In the genomic region with DNA sequence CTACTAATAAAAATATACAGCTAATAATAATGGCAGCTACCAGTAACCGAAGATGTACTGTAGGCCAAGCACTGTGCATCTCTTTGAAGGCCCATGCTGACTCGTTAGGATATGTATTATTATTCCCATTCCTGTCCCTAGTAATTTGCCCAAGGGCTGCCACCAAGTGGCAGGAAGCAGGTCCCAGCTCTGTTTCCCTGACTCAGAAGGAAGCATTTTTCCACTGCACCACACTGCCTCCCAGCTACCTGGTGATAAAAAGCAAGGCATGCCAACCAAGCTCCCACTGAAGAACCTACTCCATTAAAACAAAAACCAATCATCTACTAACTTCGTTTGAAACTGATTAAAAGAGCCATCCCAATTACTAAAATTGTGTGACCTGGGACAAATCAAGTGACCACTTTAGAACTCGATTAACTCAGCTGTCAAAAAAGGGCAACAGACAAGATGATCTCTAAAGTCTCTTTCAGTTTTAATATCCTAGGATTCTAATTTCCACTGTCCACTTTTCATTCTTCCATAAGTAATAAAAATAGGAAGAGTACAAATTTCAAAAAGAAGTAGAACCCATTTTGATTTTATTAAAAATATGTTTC, we compare ENCODE assay signal across 8 cellular contexts.
DNase-seq lines count a peak whose midpoint lies in the region; ATAC-seq and TF ChIP-seq lines count a peak whose summit lies in the region.

No MANE protein-coding gene starts in this region.

- no peaks in the 10 kb centered on the region for H3K36me3 Mint-ChIP-seq in stimulated activated effector memory CD8-positive, alpha-beta T cell treated with anti-CD3 and anti-CD28 coated beads, Interleukin-12 subunit alpha, Interleukin-12 subunit beta, amount 100 ng/mL, for 72 hours

- H3K4me1 Mint-ChIP-seq in stimulated activated effector memory CD8-positive, alpha-beta T cell treated with anti-CD3 and anti-CD28 coated beads, Interleukin-12 subunit alpha, Interleukin-12 subunit beta, amount 100 ng/mL, for 72 hours: no peaks in the 10 kb centered on the region

- H3K9me3 Mint-ChIP-seq in stimulated activated effector memory CD8-positive, alpha-beta T cell treated with anti-CD3 and anti-CD28 coated beads, Interleukin-12 subunit alpha, Interleukin-12 subunit beta, amount 100 ng/mL, for 72 hours: no peaks in the 10 kb centered on the region

- H3K4me3 ChIP-seq in coronary artery: no peak overlapping the region

- H3K27ac Mint-ChIP-seq in stimulated activated effector memory CD8-positive, alpha-beta T cell treated with anti-CD3 and anti-CD28 coated beads, Interleukin-12 subunit alpha, Interleukin-12 subunit beta, amount 100 ng/mL, for 72 hours: no peak overlapping the region

- DNase-seq in C1 segment of cervical spinal cord (lab: John Stamatoyannopoulos, UW) (peak in 9 of 14 donors; percentile 7 to 65 (median 14)), HK-2 (ENCODE audit: unreplicated experiment) (peak; percentile 72), NCI-H82 treated with DMSO at 0.1 percent for 48 hours (lab: John Stamatoyannopoulos, UW; ENCODE audit: unreplicated experiment) (peak; percentile 16), coronary artery (ENCODE audit: low spot score) (no peak), medulla oblongata (ENCODE audit: extremely low spot score) (peak; percentile 84)
- no peak for DNase-seq in stimulated activated effector memory CD8-positive, alpha-beta T cell treated with anti-CD3 and anti-CD28 coated beads, Interleukin-12 subunit alpha, Interleukin-12 subunit beta, amount 100 ng/mL, for 72 hours (ENCODE audit: low spot score in 2 of 2)
- no peak for DNase-seq in activated CD8-positive, alpha-beta memory T cell treated with anti-CD3 and anti-CD28 coated beads for 24 hours

- H3K4me3 Mint-ChIP-seq in stimulated activated effector memory CD8-positive, alpha-beta T cell treated with anti-CD3 and anti-CD28 coated beads, Interleukin-12 subunit alpha, Interleukin-12 subunit beta, amount 100 ng/mL, for 72 hours: no peak overlapping the region

- ATAC-seq in GM19328 (IDR thresholded peaks at IDR 0.05; ENCODE audit: unreplicated experiment): no peak
- no peak for ATAC-seq in stimulated activated effector memory CD8-positive, alpha-beta T cell treated with anti-CD3 and anti-CD28 coated beads, Interleukin-12 subunit alpha, Interleukin-12 subunit beta, amount 100 ng/mL, for 72 hours

- peak; percentile 73 for TF ChIP-seq CTCF in coronary artery (IDR thresholded peaks at IDR 0.05)

- no peak overlapping the region for H3K27ac ChIP-seq in coronary artery

Comparison
In these comparisons a context has a peak if more than half of its experiments do, and no peak if none do; other contexts are left out.
1. DNase-seq: peak in C1 segment of cervical spinal cord (9 of 14), HK-2 (single experiment), NCI-H82 treated with DMSO at 0.1 percent for 48 hours (single experiment) and medulla oblongata (single experiment); none in coronary artery (single experiment), stimulated activated effector memory CD8-positive, alpha-beta T cell treated with anti-CD3 and anti-CD28 coated beads, Interleukin-12 subunit alpha, Interleukin-12 subunit beta, amount 100 ng/mL, for 72 hours (0 of 2) and activated CD8-positive, alpha-beta memory T cell treated with anti-CD3 and anti-CD28 coated beads for 24 hours (single experiment).